In the genomic region with DNA sequence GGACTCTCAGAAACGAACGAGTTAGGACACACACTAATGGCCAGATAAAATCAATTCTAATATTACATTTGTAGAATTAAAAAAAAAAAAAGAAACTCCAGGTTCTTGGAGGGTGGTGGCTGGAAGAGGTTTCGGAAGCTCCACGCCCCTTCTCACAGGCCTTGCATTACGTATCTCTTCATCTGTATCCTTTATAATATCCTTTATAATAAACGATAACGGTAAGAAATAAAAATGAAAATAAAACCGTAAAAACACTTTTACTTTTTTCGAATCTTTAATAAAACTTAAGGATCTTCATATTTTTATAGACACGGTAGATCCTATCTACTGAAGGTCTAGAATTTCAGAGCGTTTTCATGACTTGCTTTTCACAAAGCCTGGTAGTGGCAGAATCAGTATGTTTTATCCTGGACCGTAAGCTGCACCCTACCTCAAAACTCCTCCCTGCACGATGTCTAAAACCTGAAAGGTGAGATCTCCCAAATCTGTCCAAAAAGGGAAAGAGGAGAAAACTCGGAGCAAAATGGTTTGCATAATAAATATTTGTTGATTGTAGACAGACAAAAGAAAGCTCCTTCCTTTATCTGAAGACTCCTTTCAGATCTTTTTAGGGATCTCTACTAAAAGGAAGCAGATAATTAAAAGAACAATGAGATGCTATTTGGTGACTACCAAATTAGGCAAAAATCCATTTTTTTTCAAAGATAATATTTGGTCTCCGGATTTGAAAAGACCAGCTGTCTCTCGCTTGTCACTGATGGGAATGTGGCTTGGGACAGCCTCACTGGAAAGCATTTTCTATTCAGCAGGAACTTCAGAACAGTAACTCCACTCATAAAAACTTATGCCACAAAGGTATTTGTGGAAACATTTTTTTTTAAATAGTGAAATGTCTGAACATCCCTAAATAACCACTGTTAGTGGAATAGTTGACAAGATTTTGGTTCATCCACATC, we compare ENCODE assay signal across 12 cellular contexts. TPM values are rescaled to one million over a fixed set of nuclear protein-coding genes. Genes with fewer than 3 reads are reported as not detected.
DNase-seq lines count a peak whose midpoint lies in the region; ATAC-seq, FAIRE-seq and TF ChIP-seq lines count a peak whose summit lies in the region.
"Had no signal": no experiment of that assay in that cellular context is flagged by ENCODE, and none has a peak within 500 bp of the region (broad histone marks: within the 10 kb centered on the region; RNA-seq: fewer than 3 reads in every experiment).

No MANE protein-coding gene starts in this region.

- H3K18ac ChIP-seq in H1 (ENCODE audit: extremely low read depth, low read length): no peak overlapping the region

- H2AFZ ChIP-seq in H1 (ENCODE audit: low read length): peak overlapping the region; percentile 98

- H3K4ac ChIP-seq in H1 (replicated peaks; ENCODE audit: insufficient read length, low read depth, low read length): no peak overlapping the region

- peaks cover 23% of the 10 kb centered on the region for H3K23me2 ChIP-seq in H1 (ENCODE audit: low read depth, low read length)

- H4K8ac ChIP-seq in H1 (ENCODE audit: extremely low read depth, insufficient read depth, low read length): no peak overlapping the region

- WGBS in H1 (ENCODE audit: extremely low coverage in 1 of 2, insufficient coverage in 1 of 2, insufficient read length in 1 of 2, insufficient replicate concordance in 2 of 2, low coverage in 1 of 2, low lambda C conversion rate in 2 of 2, missing lambda C conversion rate in 1 of 2), 2 experiments: 19% methylated on average over 16 of the region's 16 CpGs; no CpG with 5 or more reads in 1 of the 2 experiments
- 19 to 35% (median 20%) methylated on average over 16 of the region's 16 CpGs for WGBS in psoas muscle, 3 donors

- CTCF ChIA-PET in H1 (lab: Charles Lee; ENCODE audit: partially characterized antibody): no interaction called here

- no peak overlapping the region for H2BK12ac ChIP-seq in H1 (ENCODE audit: low read depth, low read length)

- no peak overlapping the region for H4K91ac ChIP-seq in H1 (replicated peaks; ENCODE audit: insufficient read length, low read length)

- H2BK20ac ChIP-seq in H1 (ENCODE audit: low read length): no peak overlapping the region

- TF ChIP-seq EP300 in H1 (IDR thresholded peaks at IDR 0.05; ENCODE audit: borderline replicate concordance in 1 of 2, low read depth in 2 of 2, low read length in 2 of 2): no peak

- H2BK5ac ChIP-seq in H1 (ENCODE audit: low read depth, low read length): no peak overlapping the region

- no peak for FAIRE-seq in H1 (lab: Jason Lieb, UNC)
- FAIRE-seq: RCC 7860 had no signal

- no peaks in the 10 kb centered on the region for H3K79me1 ChIP-seq in H1 (ENCODE audit: low read depth, low read length)

- H2BK120ac ChIP-seq in H1 (replicated peaks; ENCODE audit: low read depth, low read length): no peak overlapping the region

- peak overlapping the region; percentile 94 to 97 for H3K4me2 ChIP-seq in H1 (ENCODE audit: insufficient read depth in 1 of 2, low read depth in 2 of 2, low read length in 2 of 2)

- no peak overlapping the region for H3K14ac ChIP-seq in H1 (ENCODE audit: insufficient read length)

- peaks cover 0 to 4% of the 10 kb centered on the region in 2 experiments for H4K20me1 ChIP-seq in H1 (replicated peaks in 1 of 2; ENCODE audit: control insufficient read depth in 1 of 2, insufficient read depth in 2 of 2, low read length in 2 of 2)

- no peak overlapping the region for H4K5ac ChIP-seq in H1 (ENCODE audit: insufficient read length, low read depth, low read length)

- no peak for ATAC-seq in psoas muscle
- no peak for ATAC-seq in HG03378 (IDR thresholded peaks at IDR 0.05; ENCODE audit: unreplicated experiment)

- intact Hi-C loops in psoas muscle (cut with DNase I): loop anchor here in 1 of 2 donors (5.0 to 10.0 kb wide), 3 partner anchors 105 to 257 kb away; no protein-coding TSS in a partner anchor

- H3K4me1 ChIP-seq in H1 (replicated peaks in 1 of 4; ENCODE audit: control insufficient read depth in 3 of 4, insufficient read depth in 4 of 4, low read length in 3 of 4) (peaks cover 0 to 5% (median under 1%) of the 10 kb centered on the region in 4 experiments; a peak in 4 of 7 replicates), psoas muscle (peaks cover 10% of the 10 kb centered on the region)

- TF ChIP-seq POLR2A in NB4 (IDR thresholded peaks at IDR 0.05; ENCODE audit: extremely low read depth, insufficient read length) (no peak), H1 (IDR thresholded peaks at IDR 0.05; ENCODE audit: control extremely low read depth in 1 of 2, low read depth in 2 of 2, low read length in 2 of 2) (no peak)

- H3K4me3 ChIP-seq in GM08714 (ENCODE audit: low read length): peak overlapping the region; percentile 95
- peak overlapping the region; percentile 69 for H3K4me3 ChIP-seq in NB4 (ENCODE audit: low read depth, low read length)
- H3K4me3 ChIP-seq in H1 (ENCODE audit: extremely low read depth in 1 of 4, insufficient read depth in 2 of 4, low read depth in 3 of 4, low read length in 4 of 4): peak overlapping the region; percentile 57 to 78 (median 68)
- peak overlapping the region; percentile 71 for H3K4me3 ChIP-seq in psoas muscle

- H3K27ac ChIP-seq in H1 (ENCODE audit: low read depth, low read length) (no peak overlapping the region), psoas muscle (no peak overlapping the region)

- H3K36me3 ChIP-seq in H1 (ENCODE audit: control insufficient read depth in 2 of 4, insufficient read depth in 4 of 4, low read length in 3 of 4) (0 out of 8 replicates have a peak, but pooled peaks cover 0 to 2% (median 0%) of the 10 kb centered on the region in 4 experiments), psoas muscle (ENCODE audit: insufficient read depth in 1 of 2, low read depth in 1 of 2) (no peaks in the 10 kb centered on the region)
- H3K36me3 ChIP-seq: HAP-1 had no signal

- in situ Hi-C loops in ACHN (cut with HindIII; ENCODE audit: low pct_ligation_motif_present, low pct_unique_long_range_greater_than_20kb, low sequenced_read_pairs): no loop called here

- no peak for TF ChIP-seq RAD21 in H1 (IDR thresholded peaks at IDR 0.05 in 1 of 2, conservative IDR thresholded peaks at IDR 0.05 in 1 of 2; ENCODE audit: low read depth in 2 of 2, low read length in 2 of 2)

- DNase-seq in NB4 (ENCODE audit: low read depth): no peak
- no peak for DNase-seq in H1 (ENCODE audit: low read depth in 1 of 2, low spot score in 2 of 2)
- DNase-seq in psoas muscle: no peak
- no peak for DNase-seq in ACHN
- no peak for DNase-seq in T-helper 9 cell

- H3K27me3 ChIP-seq in H1 (replicated peaks in 1 of 4; ENCODE audit: control insufficient read depth in 3 of 4, extremely low read depth in 1 of 4, insufficient read depth in 3 of 4, low read length in 3 of 4) (peaks cover 10 to 46% (median 39%) of the 10 kb centered on the region in 4 experiments), psoas muscle (ENCODE audit: insufficient read depth in 3 of 3, low read length in 2 of 3) (peaks cover 0 to 79% (median 14%) of the 10 kb centered on the region in 3 donors)

- peak overlapping the region; percentile 74; the same call in 1 of the 2 replicates for H2BK15ac ChIP-seq in H1 (ENCODE audit: low read length)

- POLR2A ChIA-PET in H1 (lab: Charles Lee; ENCODE audit: partially characterized antibody): interaction anchor here (0.6 kb wide), 2 partner anchors 39 to 224 kb away, joined by 3 to 4 read pairs; no protein-coding TSS in a partner anchor

- peak overlapping the region in 1 of 4 experiments; percentile 53; a peak in 2 of 7 replicates for H3K9ac ChIP-seq in H1 (replicated peaks in 1 of 4; ENCODE audit: extremely low read depth in 1 of 4, low read depth in 3 of 4, low read length in 3 of 4)

- H3K56ac ChIP-seq in H1 (replicated peaks; ENCODE audit: insufficient read length, low read depth, low read length): no peak overlapping the region

- no peak overlapping the region for H3K23ac ChIP-seq in H1 (ENCODE audit: insufficient read length)

- TF ChIP-seq CTCF in NB4 (IDR thresholded peaks at IDR 0.05; ENCODE audit: low read depth, low read length) (no peak), H1 (IDR thresholded peaks at IDR 0.05; ENCODE audit: control extremely low read depth in 1 of 3, insufficient read depth in 1 of 3, low read depth in 1 of 3, low read length in 3 of 3) (no peak), psoas muscle (IDR thresholded peaks at IDR 0.05) (no peak)

- H3K9me3 ChIP-seq in H1 (ENCODE audit: insufficient read depth in 2 of 2, low read depth in 1 of 2, low read length in 1 of 2): no peaks in the 10 kb centered on the region
- no peaks in the 10 kb centered on the region for H3K9me3 ChIP-seq in psoas muscle
- H3K9me3 ChIP-seq: HAP-1 had no signal

- no peak overlapping the region for H2AK5ac ChIP-seq in H1 (ENCODE audit: low read depth, low read length)

- no peaks in the 10 kb centered on the region for H3K79me2 ChIP-seq in H1 (ENCODE audit: control insufficient read depth in 1 of 2, insufficient read depth in 2 of 2, low read length in 2 of 2)

TF ChIP-seq in H1, 55 proteins besides CTCF, POLR2A, EP300 and RAD21:
- TF ChIP-seq CEBPB (IDR thresholded peaks at IDR 0.05; ENCODE audit: low read depth, low read length): no peak
- TF ChIP-seq KDM5A (IDR thresholded peaks at IDR 0.05; ENCODE audit: low read length): no peak
- no peak for TF ChIP-seq HDAC6 (IDR thresholded peaks at IDR 0.05; ENCODE audit: low read depth, low read length)
- no peak for TF ChIP-seq JUND (IDR thresholded peaks at IDR 0.05; ENCODE audit: low read length)
- TF ChIP-seq TCF12 (IDR thresholded peaks at IDR 0.05; ENCODE audit: low read depth, low read length): no peak

RNA-seq across cellular contexts. Expression of a gene that starts 2.0 kb away (rescaled TPM):
- 1.3 and 1.8 TPM in 2 replicates for total RNA-seq in H1 (2021; fragmentation: NEBNext Ultra II Directional; extraction: Animal tissue kit (Norgen Biotek cat#: 25700))
- polyA plus RNA-seq in H1 (2011; rRNA removed) (1.9 and 2.8 TPM in 2 replicates), psoas muscle (1 to 10 TPM; 1.8 to 9.1 (median 1.8) TPM)
- polyA plus RNA-seq in H1 (2011; cell fraction: cytosol; rRNA removed): 1.6 TPM
- 1.9 TPM for polyA plus RNA-seq in H1 (2011; cell fraction: nucleus; rRNA removed)
- polyA plus RNA-seq in H1 (2012, experiment 1 of 2): 1.3 to 1.4 TPM (median 1.4 TPM) in 4 replicates
- polyA plus RNA-seq in H1 (2012, experiment 2 of 2): 0.60 TPM
- polyA plus RNA-seq in H1 (2013, experiment 1 of 2): 1.9 TPM
- 2.6 TPM for polyA plus RNA-seq in H1 (2013, experiment 2 of 2)
- 5.3 and 6.9 TPM in 2 replicates for polyA minus RNA-seq in H1 (2011; rRNA and poly(A)+ RNA removed)
- polyA minus RNA-seq in H1 (2011; cell fraction: cytosol; rRNA and poly(A)+ RNA removed): 2.2 TPM
- 5.8 TPM for polyA minus RNA-seq in H1 (2011; cell fraction: nucleus; rRNA and poly(A)+ RNA removed)
- 1 to 10 TPM; 2.6 to 8.2 (median 5.0) TPM for total RNA-seq in psoas muscle
- total RNA-seq: fibroblast of lung, HT1080, osteocyte had no signal
